Comparison of ENCODE assay signal across 8 cellular contexts in genomic region chr17:17494499-17495447, GRCh38. TPM values are rescaled to one million over a fixed set of nuclear protein-coding genes. Genes with fewer than 3 reads are reported as not detected.
DNase-seq lines count a peak whose midpoint lies in the region; TF ChIP-seq lines count a peak whose summit lies in the region.

No MANE protein-coding gene starts in this region.

- peaks cover 2% of the 10 kb centered on the region for H3K36me3 Mint-ChIP-seq in activated naive CD4-positive, alpha-beta T cell treated with anti-CD3 and anti-CD28 coated beads, Interleukin-2, amount 50 U/mL, for 24 hours

- in situ Hi-C loops in GM13976 (cut with MboI; ENCODE audit: low sequenced_read_pairs, unreplicated experiment): no loop called here

- peak overlapping the region; percentile 86 for H3K4me3 Mint-ChIP-seq in activated naive CD4-positive, alpha-beta T cell treated with anti-CD3 and anti-CD28 coated beads, Interleukin-2, amount 50 U/mL, for 24 hours

- peak; percentile 36 for DNase-seq in activated T-cell treated with anti-CD3 and anti-CD28 coated beads, Interleukin-2, amount 50 U/mL, for 1 hour
- DNase-seq in activated T-cell treated with anti-CD3 and anti-CD28 coated beads for 4 hours: no peak
- peak; percentile 78 for DNase-seq in cardiac septum (ENCODE audit: low spot score)
- DNase-seq in posterior vena cava (ENCODE audit: low spot score): peak; percentile 91
- no peak for DNase-seq in GM13976 (ENCODE audit: low spot score)
- no peak for DNase-seq in midbrain (lab: John Stamatoyannopoulos, UW)
- DNase-seq in NCI-H2227 treated with DMSO at 0.1 percent for 48 hours (lab: John Stamatoyannopoulos, UW): no peak

- no peaks in the 10 kb centered on the region for H3K9me3 Mint-ChIP-seq in activated naive CD4-positive, alpha-beta T cell treated with anti-CD3 and anti-CD28 coated beads, Interleukin-2, amount 50 U/mL, for 24 hours

- intact Hi-C loops in cardiac septum (cut with DNase I) (loop anchor here (5.0 kb wide), 5 partner anchors 58 to 148 kb away; no protein-coding TSS in a partner anchor), posterior vena cava (cut with DNase I) (loop anchor here (10.0 kb wide), 4 partner anchors 90 to 150 kb away; no protein-coding TSS in a partner anchor)

- peaks cover 11% of the 10 kb centered on the region for H3K4me1 Mint-ChIP-seq in activated naive CD4-positive, alpha-beta T cell treated with anti-CD3 and anti-CD28 coated beads, Interleukin-2, amount 50 U/mL, for 24 hours

- no peak overlapping the region for H3K27ac Mint-ChIP-seq in activated naive CD4-positive, alpha-beta T cell treated with anti-CD3 and anti-CD28 coated beads, Interleukin-2, amount 50 U/mL, for 24 hours

- TF ChIP-seq CTCF in GM13976 (IDR thresholded peaks at IDR 0.05; ENCODE audit: borderline replicate concordance, control extremely low read depth, extremely low read depth, insufficient read depth, missing control alignments): no peak

- peaks cover 2% of the 10 kb centered on the region for H3K27me3 Mint-ChIP-seq in activated naive CD4-positive, alpha-beta T cell treated with anti-CD3 and anti-CD28 coated beads, Interleukin-2, amount 50 U/mL, for 24 hours

RNA-seq across cellular contexts. Expression of gene RASD1, which starts 1.4 kb away (rescaled TPM):
- 4.4 TPM for total RNA-seq in cardiac septum
- total RNA-seq in posterior vena cava: 10 to 100 TPM in 1 of 2 donors, 1 to 10 TPM in 1; 7.4 to 40.3 TPM

RNA-seq across cellular contexts. Expression of gene MED9, which starts 18.0 kb away (rescaled TPM):
- 30.5 TPM for total RNA-seq in cardiac septum
- total RNA-seq in posterior vena cava: 1 to 10 TPM; 7.0 to 8.8 TPM

Comparison
In these comparisons a context has a peak if more than half of its experiments do, and no peak if none do; other contexts are left out.
1. DNase-seq: peak in activated T-cell treated with anti-CD3 and anti-CD28 coated beads, Interleukin-2, amount 50 U/mL, for 1 hour (single experiment), cardiac septum (single experiment) and posterior vena cava (single experiment); none in activated T-cell treated with anti-CD3 and anti-CD28 coated beads for 4 hours (single experiment), GM13976 (single experiment), midbrain (single experiment) and NCI-H2227 treated with DMSO at 0.1 percent for 48 hours (single experiment).